In the genomic region with DNA sequence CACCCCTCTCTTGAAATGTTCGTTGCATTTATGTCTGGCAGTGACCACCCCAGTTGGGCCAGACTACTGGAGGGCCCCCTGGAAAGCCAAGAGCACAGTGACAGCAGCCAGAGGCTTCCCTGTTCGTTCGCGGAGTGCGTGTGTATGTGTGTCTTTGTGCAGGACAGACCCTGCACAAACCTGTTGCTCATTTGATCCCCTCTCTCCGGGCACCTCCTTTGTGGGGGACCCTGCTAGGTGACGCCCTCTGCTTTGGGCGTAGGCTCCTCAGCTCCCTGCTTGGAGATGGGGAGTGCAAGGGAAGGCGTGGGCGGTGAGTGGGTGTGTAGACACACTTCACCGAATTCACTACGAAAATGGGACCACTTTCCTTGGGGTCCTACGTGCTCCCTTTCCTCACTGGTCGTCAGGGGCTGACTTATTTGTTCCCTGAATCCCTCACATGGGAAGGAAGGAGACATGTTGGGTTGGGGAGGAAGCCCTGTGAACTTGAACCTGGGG, we compare ENCODE assay signal across 25 cellular contexts. TPM values are rescaled to one million over a fixed set of nuclear protein-coding genes. Genes with fewer than 3 reads are reported as not detected.
DNase-seq lines count a peak whose midpoint lies in the region; FAIRE-seq and TF ChIP-seq lines count a peak whose summit lies in the region.
"Had no signal": no experiment of that assay in that cellular context is flagged by ENCODE, and none has a peak within 500 bp of the region (broad histone marks: within the 10 kb centered on the region; RNA-seq: fewer than 3 reads in every experiment).

No MANE protein-coding gene starts in this region.

- no CpG with 5 or more reads among the region's 14 CpGs for WGBS in iPS DF 6.9 (ENCODE audit: insufficient coverage, insufficient read length)

- H3K4me3 ChIP-seq in A673 (ENCODE audit: low read depth, low read length, poor library complexity, severe bottlenecking), result peak overlapping the region; percentile 44
- peak overlapping the region; percentile 5 for H3K4me3 ChIP-seq in NT2/D1 (ENCODE audit: insufficient read length, low read depth)
- peak overlapping the region; percentile 41; the same call in 1 of the 2 replicates for H3K4me3 ChIP-seq in iPS DF 6.9 (ENCODE audit: low read length)
- peak overlapping the region; percentile 54 for H3K4me3 ChIP-seq in neural progenitor cell

- H3K4me3 Mint-ChIP-seq in neural progenitor cell, result peak overlapping the region; percentile 82
- H3K4me3 Mint-ChIP-seq: activated CD4-positive, alpha-beta memory T cell treated with anti-CD3 and anti-CD28 coated beads, Interleukin-2, amount 10 ng/mL, durations not matched to agents 7 days and 5 days; activated T-cell treated with anti-CD3 and anti-CD28 coated beads, Interleukin-2, amount 50 U/mL, for 4 hours; CD8-positive, alpha-beta memory T cell; T-cell had no signal

- TF ChIP-seq CTCF in A673 (conservative IDR thresholded peaks at IDR 0.05; ENCODE audit: low read depth, low read length) (no peak), neural progenitor cell (IDR thresholded peaks at IDR 0.05) (no peak), GM10248 (IDR thresholded peaks at IDR 0.05; ENCODE audit: control extremely low read depth, extremely low read depth, low read depth, missing control alignments) (no peak)

- no peak for TF ChIP-seq POLR2A in GM12892 (IDR thresholded peaks at IDR 0.05; ENCODE audit: low read depth, low read length)

- H3K4me2 ChIP-seq in neural progenitor cell, result peak overlapping the region; percentile 90

- FAIRE-seq in GM12892 (lab: Jason Lieb, UNC), result no peak

- H3K27ac Mint-ChIP-seq in neural progenitor cell, result no peak overlapping the region
- H3K27ac Mint-ChIP-seq: activated CD4-positive, alpha-beta memory T cell treated with anti-CD3 and anti-CD28 coated beads, Interleukin-2, amount 10 ng/mL, durations not matched to agents 7 days and 5 days; stimulated activated naive CD8-positive, alpha-beta T cell treated with anti-CD3 and anti-CD28 coated beads, Interleukin-15, amount 100 ng/mL, for 72 hours; T-cell had no signal

- H4K20me1 ChIP-seq in neural progenitor cell (ENCODE audit: low read depth), result peaks cover 70% of the 10 kb centered on the region

- peaks cover 27% of the 10 kb centered on the region for H3K4me1 Mint-ChIP-seq in neural progenitor cell

- H3K9ac ChIP-seq in NT2/D1 (ENCODE audit: insufficient read length, low read depth), result peak overlapping the region; percentile 0
- H3K9ac ChIP-seq in neural progenitor cell, result no peak overlapping the region

- H3K36me3 ChIP-seq in A673 (ENCODE audit: insufficient read depth, low read length, poor library complexity, severe bottlenecking), result peaks cover 37% of the 10 kb centered on the region
- peaks cover 85% of the 10 kb centered on the region for H3K36me3 ChIP-seq in NT2/D1 (ENCODE audit: insufficient read depth, insufficient read length, low read length)
- peaks cover 9% of the 10 kb centered on the region for H3K36me3 ChIP-seq in iPS DF 6.9 (ENCODE audit: control insufficient read depth, insufficient read depth, low read length)
- no peaks in the 10 kb centered on the region for H3K36me3 ChIP-seq in neural progenitor cell
- H3K36me3 ChIP-seq: uterus had no signal

- no TSS peak for BruUV-seq in A673 (replicated peaks; lab: Mats Ljungman, UMichigan)

- POLR2A ChIA-PET in A673 (lab: Charles Lee; ENCODE audit: low non-redundant PET) (no interaction called here), GM10248 (lab: Yijun Ruan, JAX) (no interaction called here)

- CTCF ChIA-PET in A673 (lab: Charles Lee), result interaction anchor here (0.7 to 1.4 kb wide), 4 partner anchors 13 to 179 kb away, joined by 3 to 17 read pairs (median 5); no protein-coding TSS in a partner anchor
- CTCF ChIA-PET in GM10248 (lab: Yijun Ruan, JAX), result interaction anchor here (0.9 to 3.8 kb wide), 21 partner anchors 12 to 270 kb away, joined by 3 to 49 read pairs (median 6); partner anchors contain the start of gene GBX1

- peaks cover 12% of the 10 kb centered on the region for H3K27me3 Mint-ChIP-seq in neural progenitor cell (ENCODE audit: insufficient read depth, low read depth)
- H3K27me3 Mint-ChIP-seq: activated CD4-positive, alpha-beta memory T cell treated with anti-CD3 and anti-CD28 coated beads, Interleukin-2, amount 10 ng/mL, durations not matched to agents 7 days and 5 days; CD8-positive, alpha-beta memory T cell; stimulated activated naive CD8-positive, alpha-beta T cell treated with anti-CD3 and anti-CD28 coated beads, Interleukin-15, amount 100 ng/mL, for 72 hours; T-cell had no signal

- DNase-seq in A673 (ENCODE audit: low spot score) (no peak), NT2/D1 (ENCODE audit: low read depth, low spot score) (no peak), iPS DF 6.9 (ENCODE audit: low read depth, low spot score) (no peak), neural progenitor cell (ENCODE audit: low spot score) (no peak), GM10248 (ENCODE audit: extremely low spot score) (no peak), GOT3 (lab: John Stamatoyannopoulos, UW) (no peak), NCI-H82 (lab: John Stamatoyannopoulos, UW) (no peak), GM12892 (ENCODE audit: insufficient read length) (no peak)
- DNase-seq: activated CD4-positive, alpha-beta memory T cell treated with anti-CD3 and anti-CD28 coated beads, Interleukin-2, amount 10 ng/mL, durations not matched to agents 7 days and 5 days; activated T-cell treated with anti-CD3 and anti-CD28 coated beads, Interleukin-2, amount 50 U/mL, for 4 hours; CD8-positive, alpha-beta memory T cell; DND-41; KBM-7; NCI-H2029 treated with DMSO at 0.1 percent for 48 hours; NCI-H510A treated with DMSO at 0.1 percent for 48 hours; stimulated activated naive CD8-positive, alpha-beta T cell treated with anti-CD3 and anti-CD28 coated beads, Interleukin-15, amount 100 ng/mL, for 72 hours; T-cell; uterus had no signal

- peaks cover 26% of the 10 kb centered on the region for H3K36me3 Mint-ChIP-seq in neural progenitor cell
- H3K36me3 Mint-ChIP-seq: activated naive CD4-positive, alpha-beta T cell treated with anti-CD3 and anti-CD28 coated beads, Interleukin-2, amount 50 U/mL, for 72 hours had no signal

- no peak overlapping the region for H2AFZ ChIP-seq in neural progenitor cell (replicated peaks)

- no peak overlapping the region for H3K27ac ChIP-seq in A673 (ENCODE audit: low read depth, low read length, poor library complexity, severe bottlenecking)
- no peak overlapping the region for H3K27ac ChIP-seq in iPS DF 6.9 (ENCODE audit: low read length)
- no peak overlapping the region for H3K27ac ChIP-seq in neural progenitor cell
- H3K27ac ChIP-seq: uterus had no signal

- no peaks in the 10 kb centered on the region for H3K9me3 ChIP-seq in A673 (ENCODE audit: low read depth, low read length, poor library complexity, severe bottlenecking)
- H3K9me3 ChIP-seq in NT2/D1 (ENCODE audit: insufficient read depth, low read length), result peaks cover 18% of the 10 kb centered on the region; the same call in 1 of the 2 replicates
- H3K9me3 ChIP-seq in iPS DF 6.9 (ENCODE audit: control insufficient read depth, insufficient read depth, low read length), result no peaks in the 10 kb centered on the region
- H3K9me3 ChIP-seq in neural progenitor cell (ENCODE audit: low read depth), result no peaks in the 10 kb centered on the region
- H3K9me3 ChIP-seq: uterus had no signal

- H3K9me3 Mint-ChIP-seq in neural progenitor cell, result no peaks in the 10 kb centered on the region
- H3K9me3 Mint-ChIP-seq: activated CD4-positive, alpha-beta memory T cell treated with anti-CD3 and anti-CD28 coated beads, Interleukin-2, amount 10 ng/mL, durations not matched to agents 7 days and 5 days; activated naive CD4-positive, alpha-beta T cell treated with anti-CD3 and anti-CD28 coated beads, Interleukin-2, amount 50 U/mL, for 72 hours; activated T-cell treated with anti-CD3 and anti-CD28 coated beads, Interleukin-2, amount 50 U/mL, for 4 hours; CD8-positive, alpha-beta memory T cell; stimulated activated naive CD8-positive, alpha-beta T cell treated with anti-CD3 and anti-CD28 coated beads, Interleukin-15, amount 100 ng/mL, for 72 hours; T-cell had no signal

- H3K27me3 ChIP-seq in A673 (replicated peaks; ENCODE audit: insufficient read depth, low read depth, low read length, poor library complexity), result no peaks in the 10 kb centered on the region
- no peaks in the 10 kb centered on the region for H3K27me3 ChIP-seq in NT2/D1 (ENCODE audit: insufficient read depth, insufficient read length)
- H3K27me3 ChIP-seq in iPS DF 6.9 (ENCODE audit: control insufficient read depth, insufficient read depth, low read length), result no peaks in the 10 kb centered on the region
- H3K27me3 ChIP-seq in neural progenitor cell, result no peaks in the 10 kb centered on the region
- H3K27me3 ChIP-seq: uterus had no signal

- intact Hi-C loops in A673 (cut with micrococcal nuclease; ENCODE audit: unreplicated experiment), result loop anchor here (1.0 to 5.0 kb wide), 3 partner anchors 47 to 178 kb away; partner anchors contain the start of gene ABCF2

- H3K4me1 ChIP-seq in A673 (ENCODE audit: insufficient read depth, low read length, poor library complexity, severe bottlenecking) (peaks cover 11% of the 10 kb centered on the region), NT2/D1 (ENCODE audit: insufficient read depth, insufficient read length) (peaks cover 14% of the 10 kb centered on the region), iPS DF 6.9 (ENCODE audit: control insufficient read depth, insufficient read depth, low read length) (peaks cover 11% of the 10 kb centered on the region), neural progenitor cell (peaks cover 8% of the 10 kb centered on the region)

- no peaks in the 10 kb centered on the region for H3K79me2 ChIP-seq in neural progenitor cell (ENCODE audit: low read depth)

- peaks cover 41% of the 10 kb centered on the region for H3F3A ChIP-seq in neural progenitor cell (ENCODE audit: low read depth)

RNA-seq across cellular contexts. Expression of gene AGAP3, which starts 38.7 kb away (rescaled TPM):
- 115 and 133 TPM in 2 replicates for total RNA-seq in A673 (2021)
- total RNA-seq in neural progenitor cell (ENCODE audit: low replicate concordance), result 38.9 and 73.0 TPM in 2 replicates
- 22.6 TPM for polyA plus RNA-seq in GM12892 (2012; ENCODE audit: missing spikeins)

RNA-seq across cellular contexts. Expression of gene TMUB1, which starts 41.7 kb away (rescaled TPM):
- total RNA-seq in A673 (2021) (43.8 and 44.7 TPM in 2 replicates), neural progenitor cell (ENCODE audit: low replicate concordance) (6.0 and 49.4 TPM in 2 replicates)
- polyA plus RNA-seq in GM12892 (2012; ENCODE audit: missing spikeins), result 12.0 TPM

RNA-seq across cellular contexts. Expression of gene GBX1, which starts 42.5 kb away (rescaled TPM):
- not detected in 2 replicates for total RNA-seq in A673 (2021)
- not detected in 2 replicates for total RNA-seq in neural progenitor cell (ENCODE audit: low replicate concordance)
- not detected for polyA plus RNA-seq in GM12892 (2012; ENCODE audit: missing spikeins)
- total RNA-seq: activated CD4-positive, alpha-beta memory T cell treated with anti-CD3 and anti-CD28 coated beads, Interleukin-2, amount 10 ng/mL, durations not matched to agents 7 days and 5 days; activated T-cell treated with anti-CD3 and anti-CD28 coated beads, Interleukin-2, amount 50 U/mL, for 4 hours; CD8-positive, alpha-beta memory T cell; dermis microvascular lymphatic vessel endothelial cell; esophagus mucosa; left colon; myocyte; pulmonary artery endothelial cell; T-cell had no signal
- polyA plus RNA-seq: AG04450; CD8-positive, alpha-beta memory T cell had no signal

RNA-seq across cellular contexts. Expression of gene FASTK, which starts 44.3 kb away (rescaled TPM):
- total RNA-seq in A673 (2021) (70.8 and 80.5 TPM in 2 replicates), neural progenitor cell (ENCODE audit: low replicate concordance) (22.4 and 71.0 TPM in 2 replicates)
- 23.6 TPM for polyA plus RNA-seq in GM12892 (2012; ENCODE audit: missing spikeins)
